Comparison of ENCODE assay signal across 8 cellular contexts in genomic region chr3:50238549-50239026, GRCh38.
DNase-seq lines count a peak whose midpoint lies in the region; ATAC-seq and TF ChIP-seq lines count a peak whose summit lies in the region.

No MANE protein-coding gene starts in this region.

- H3K27ac ChIP-seq in iPS-18a (ENCODE audit: low read length) (no peak overlapping the region), skin epidermis (peak overlapping the region; percentile 49 to 95 (median 88))

- H3K9me3 ChIP-seq in iPS-18a (ENCODE audit: control insufficient read depth, low read depth, low read length) = no peaks in the 10 kb centered on the region

- no peaks in the 10 kb centered on the region for H3K27me3 ChIP-seq in iPS-18a (ENCODE audit: control insufficient read depth, insufficient read depth, low read length)

- ATAC-seq in GM19324 (IDR thresholded peaks at IDR 0.05; ENCODE audit: low FRiP score, unreplicated experiment) = no peak

- peak overlapping the region; percentile 94 for H3K4me3 ChIP-seq in astrocyte of the cerebellum (ENCODE audit: low read depth, low read length)
- peak overlapping the region; percentile 90 for H3K4me3 ChIP-seq in iPS-18a (ENCODE audit: low read length)
- H3K4me3 ChIP-seq in skin epidermis = peak overlapping the region; percentile 56 to 91 (median 72)

- TF ChIP-seq CTCF in astrocyte of the cerebellum (IDR thresholded peaks at IDR 0.05; ENCODE audit: low read depth, low read length, missing control alignments) = peak; percentile 26

- in situ Hi-C loops in astrocyte of the cerebellum (cut with HindIII; ENCODE audit: low sequenced_read_pairs) = no loop called here

- no peaks in the 10 kb centered on the region for H3K36me3 ChIP-seq in iPS-18a (ENCODE audit: control insufficient read depth, low read depth, low read length)

- peaks cover 57% of the 10 kb centered on the region for H3K4me1 ChIP-seq in iPS-18a (ENCODE audit: control insufficient read depth, low read depth, low read length)

- peak; percentile 77 for DNase-seq in AG20443 (ENCODE audit: low spot score)
- peak; percentile 38 for DNase-seq in HuH-7.5 (ENCODE audit: low spot score)
- no peak for DNase-seq in astrocyte of the cerebellum (ENCODE audit: low read depth)
- no peak for DNase-seq in KG1 (lab: John Stamatoyannopoulos, UW)
- no peak for DNase-seq in germinal center (ENCODE audit: low spot score)

- H3K9ac ChIP-seq in iPS-18a (ENCODE audit: low read length) = peak overlapping the region; percentile 13

Comparison
In these comparisons a context has a peak if more than half of its experiments do, and no peak if none do; other contexts are left out.
1. DNase-seq: peak in AG20443 (single experiment) and HuH-7.5 (single experiment); none in astrocyte of the cerebellum (single experiment), KG1 (single experiment) and germinal center (single experiment).
2. Peak in every context shown above with its lines, with median percentiles within 50 percentile points of each other: H3K4me3 ChIP-seq.